In the genomic region with DNA sequence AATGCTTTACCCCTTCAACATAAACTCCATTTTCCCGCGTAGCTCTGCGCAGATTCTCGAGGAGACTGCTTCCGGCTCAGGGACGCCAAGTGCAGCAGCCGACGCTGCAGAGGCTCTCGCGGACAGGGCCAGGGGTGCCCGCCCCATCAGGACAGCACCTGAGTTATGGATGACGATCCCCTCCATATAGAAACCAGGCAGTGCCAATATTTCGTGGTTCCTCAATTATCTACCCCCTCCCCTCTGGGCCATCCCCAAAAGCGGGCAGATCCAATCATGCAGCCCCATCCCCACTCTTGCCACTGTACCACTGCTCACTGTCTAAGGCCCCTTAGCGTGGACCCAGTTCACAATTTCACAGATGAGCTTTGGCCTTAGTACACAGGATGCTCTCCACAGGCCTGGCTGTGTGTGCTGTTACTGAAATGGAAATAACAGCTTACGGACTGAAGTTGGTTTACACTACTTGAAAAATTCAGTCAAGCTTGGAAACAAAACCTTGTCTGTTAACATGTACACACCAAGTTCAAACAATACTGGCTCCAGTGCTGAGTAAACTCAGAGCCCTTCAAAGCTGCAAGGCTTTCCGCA, we compare ENCODE assay signal across 1 cellular context.
TF ChIP-seq lines count a peak whose summit lies in the region.

No MANE protein-coding gene starts in this region.

TF ChIP-seq in HepG2, 621 proteins besides CTCF, POLR2A, EP300 and RAD21 (continued from another document):
- TF ChIP-seq MED13 (CRISPR knock-in tag; IDR thresholded peaks at IDR 0.05) = 0 out of 2 replicates have a peak, but pooled peaks have one; percentile 45
- no peak; the same call in 1 of the 2 replicates for TF ChIP-seq ZNF292 (CRISPR knock-in tag; IDR thresholded peaks at IDR 0.05; ENCODE audit: borderline replicate concordance, low read depth)
- TF ChIP-seq THAP9 (CRISPR knock-in tag; IDR thresholded peaks at IDR 0.05; ENCODE audit: borderline replicate concordance) = 0 out of 2 replicates have a peak, but pooled peaks have one; percentile 34
- 0 out of 2 replicates have a peak, but pooled peaks have one; percentile 73 for TF ChIP-seq ZNF354B (CRISPR knock-in tag; IDR thresholded peaks at IDR 0.05)
- TF ChIP-seq ZNF431 (CRISPR knock-in tag; IDR thresholded peaks at IDR 0.05; ENCODE audit: borderline replicate concordance, low read depth) = 0 out of 2 replicates have a peak, but pooled peaks have one; percentile 48
- 0 out of 2 replicates have a peak, but pooled peaks have one; percentile 14 for TF ChIP-seq ZFP91 (CRISPR knock-in tag; IDR thresholded peaks at IDR 0.05; ENCODE audit: borderline replicate concordance)
- TF ChIP-seq TEAD3 (CRISPR knock-in tag; optimal IDR thresholded peaks at IDR 0.05; ENCODE audit: borderline replicate concordance) = peak; percentile 53
- TF ChIP-seq HNRNPL (IDR thresholded peaks at IDR 0.05; ENCODE audit: low read depth, low read length) = no peak
- TF ChIP-seq, protein P1, sequence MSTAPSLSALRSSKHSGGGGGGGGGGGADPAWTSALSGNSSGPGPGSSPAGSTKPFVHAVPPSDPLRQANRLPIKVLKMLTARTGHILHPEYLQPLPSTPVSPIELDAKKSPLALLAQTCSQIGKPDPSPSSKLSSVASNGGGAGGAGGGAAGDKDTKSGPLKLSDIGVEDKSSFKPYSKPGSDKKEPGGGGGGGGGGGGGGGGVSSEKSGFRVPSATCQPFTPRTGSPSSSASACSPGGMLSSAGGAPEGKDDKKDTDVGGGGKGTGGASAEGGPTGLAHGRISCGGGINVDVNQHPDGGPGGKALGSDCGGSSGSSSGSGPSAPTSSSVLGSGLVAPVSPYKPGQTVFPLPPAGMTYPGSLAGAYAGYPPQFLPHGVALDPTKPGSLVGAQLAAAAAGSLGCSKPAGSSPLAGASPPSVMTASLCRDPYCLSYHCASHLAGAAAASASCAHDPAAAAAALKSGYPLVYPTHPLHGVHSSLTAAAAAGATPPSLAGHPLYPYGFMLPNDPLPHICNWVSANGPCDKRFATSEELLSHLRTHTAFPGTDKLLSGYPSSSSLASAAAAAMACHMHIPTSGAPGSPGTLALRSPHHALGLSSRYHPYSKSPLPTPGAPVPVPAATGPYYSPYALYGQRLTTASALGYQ (CRISPR knock-in tag; IDR thresholded peaks at IDR 0.05) = peak; percentile 77
- no peak; the same call in 1 of the 2 replicates for TF ChIP-seq ZNF556 (CRISPR knock-in tag; IDR thresholded peaks at IDR 0.05; ENCODE audit: borderline replicate concordance)
- TF ChIP-seq MEIS2 (CRISPR knock-in tag; IDR thresholded peaks at IDR 0.05) = peak; percentile 77; the same call in 1 of the 2 replicates
- no peak for TF ChIP-seq ZNF230 (CRISPR knock-in tag; IDR thresholded peaks at IDR 0.05)
- TF ChIP-seq MNT (IDR thresholded peaks at IDR 0.05) = no peak
- TF ChIP-seq ATF7-NPFF (CRISPR knock-in tag; IDR thresholded peaks at IDR 0.05; ENCODE audit: low read depth) = no peak
- TF ChIP-seq, protein P2, sequence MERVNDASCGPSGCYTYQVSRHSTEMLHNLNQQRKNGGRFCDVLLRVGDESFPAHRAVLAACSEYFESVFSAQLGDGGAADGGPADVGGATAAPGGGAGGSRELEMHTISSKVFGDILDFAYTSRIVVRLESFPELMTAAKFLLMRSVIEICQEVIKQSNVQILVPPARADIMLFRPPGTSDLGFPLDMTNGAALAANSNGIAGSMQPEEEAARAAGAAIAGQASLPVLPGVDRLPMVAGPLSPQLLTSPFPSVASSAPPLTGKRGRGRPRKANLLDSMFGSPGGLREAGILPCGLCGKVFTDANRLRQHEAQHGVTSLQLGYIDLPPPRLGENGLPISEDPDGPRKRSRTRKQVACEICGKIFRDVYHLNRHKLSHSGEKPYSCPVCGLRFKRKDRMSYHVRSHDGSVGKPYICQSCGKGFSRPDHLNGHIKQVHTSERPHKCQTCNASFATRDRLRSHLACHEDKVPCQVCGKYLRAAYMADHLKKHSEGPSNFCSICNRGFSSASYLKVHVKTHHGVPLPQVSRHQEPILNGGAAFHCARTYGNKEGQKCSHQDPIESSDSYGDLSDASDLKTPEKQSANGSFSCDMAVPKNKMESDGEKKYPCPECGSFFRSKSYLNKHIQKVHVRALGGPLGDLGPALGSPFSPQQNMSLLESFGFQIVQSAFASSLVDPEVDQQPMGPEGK (CRISPR knock-in tag; IDR thresholded peaks at IDR 0.05) = peak; percentile 51
- peak; percentile 54; the same call in 1 of the 2 replicates for TF ChIP-seq ZBTB7A (CRISPR knock-in tag; IDR thresholded peaks at IDR 0.05)
- TF ChIP-seq ZNF513 (CRISPR knock-in tag; conservative IDR thresholded peaks at IDR 0.05) = 0 out of 2 replicates have a peak, but pooled peaks have one; percentile 71
- peak; percentile 70 for TF ChIP-seq ZNF317 (CRISPR knock-in tag; IDR thresholded peaks at IDR 0.05)
- peak; percentile 96 for TF ChIP-seq ARID5B (CRISPR knock-in tag; IDR thresholded peaks at IDR 0.05)
- TF ChIP-seq TSC22D2 (CRISPR knock-in tag; IDR thresholded peaks at IDR 0.05; ENCODE audit: borderline replicate concordance) = no peak
- no peak for TF ChIP-seq PLSCR1 (CRISPR knock-in tag; IDR thresholded peaks at IDR 0.05; ENCODE audit: borderline replicate concordance)
- TF ChIP-seq ZNF614 (CRISPR knock-in tag; IDR thresholded peaks at IDR 0.05; ENCODE audit: borderline replicate concordance) = peak; percentile 79; the same call in 1 of the 2 replicates
